Comparison of ENCODE assay signal across 8 cellular contexts in genomic region chr13:20118268-20119140, GRCh38.
DNase-seq lines count a peak whose midpoint lies in the region; ATAC-seq and TF ChIP-seq lines count a peak whose summit lies in the region.

No MANE protein-coding gene starts in this region.

- peaks cover 13% of the 10 kb centered on the region for H3K27me3 Mint-ChIP-seq in memory B cell
- peaks cover 6% of the 10 kb centered on the region for H3K27me3 Mint-ChIP-seq in stimulated activated naive CD8-positive, alpha-beta T cell treated with anti-CD3 and anti-CD28 coated beads, Interleukin-15, amount 100 ng/mL, for 72 hours

- H3K9ac ChIP-seq in duodenal mucosa (ENCODE audit: low read depth in 1 of 2, low read length in 2 of 2) = peak overlapping the region; percentile 46 to 77

- H3K27ac ChIP-seq in duodenal mucosa (ENCODE audit: low read depth, low read length) = peak overlapping the region; percentile 87

- H3K36me3 ChIP-seq in duodenal mucosa (ENCODE audit: control insufficient read depth in 1 of 2, insufficient read depth in 2 of 2, low read length in 2 of 2) = no peaks in the 10 kb centered on the region

- peak overlapping the region; percentile 38 for H3K27ac Mint-ChIP-seq in memory B cell
- H3K27ac Mint-ChIP-seq in stimulated activated naive CD8-positive, alpha-beta T cell treated with anti-CD3 and anti-CD28 coated beads, Interleukin-15, amount 100 ng/mL, for 72 hours = peak overlapping the region; percentile 94 to 95

- H3K4me3 Mint-ChIP-seq in memory B cell = peak overlapping the region; percentile 91
- peak overlapping the region; percentile 92 to 96 for H3K4me3 Mint-ChIP-seq in stimulated activated naive CD8-positive, alpha-beta T cell treated with anti-CD3 and anti-CD28 coated beads, Interleukin-15, amount 100 ng/mL, for 72 hours

- no peaks in the 10 kb centered on the region for H3K36me3 Mint-ChIP-seq in memory B cell

- peak; percentile 39 for DNase-seq in activated CD4-positive, CD25-positive, alpha-beta regulatory T cell treated with anti-CD3 and anti-CD28 coated beads, Interleukin-2, amount 50 U/mL, for 72 hours
- DNase-seq in memory B cell (ENCODE audit: low spot score in 2 of 2) = no peak
- peak; percentile 27 to 32 for DNase-seq in stimulated activated naive CD8-positive, alpha-beta T cell treated with anti-CD3 and anti-CD28 coated beads, Interleukin-15, amount 100 ng/mL, for 72 hours
- no peak for DNase-seq in NOMO-1 treated with DMSO at 0.1 percent for 48 hours (lab: John Stamatoyannopoulos, UW; ENCODE audit: unreplicated experiment)
- DNase-seq in NK-92 treated with Interleukin-12 subunit alpha and Interleukin-12 subunit beta, amount 100 ng/mL, for 24 hours (lab: John Stamatoyannopoulos, UW) = no peak

- no peaks in the 10 kb centered on the region for H3K9me3 Mint-ChIP-seq in memory B cell
- no peaks in the 10 kb centered on the region for H3K9me3 Mint-ChIP-seq in stimulated activated naive CD8-positive, alpha-beta T cell treated with anti-CD3 and anti-CD28 coated beads, Interleukin-15, amount 100 ng/mL, for 72 hours

- no peaks in the 10 kb centered on the region for H3K27me3 ChIP-seq in duodenal mucosa (ENCODE audit: control insufficient read depth in 1 of 2, insufficient read depth in 2 of 2, low read length in 2 of 2)

- TF ChIP-seq CTCF in GM12872 (IDR thresholded peaks at IDR 0.05; ENCODE audit: insufficient read depth, low read depth, low read length) = 0 out of 3 replicates have a peak, but pooled peaks have one; percentile 19

- ATAC-seq in HG03045 (IDR thresholded peaks at IDR 0.05; ENCODE audit: unreplicated experiment) = peak; percentile 1
- ATAC-seq in memory B cell (ENCODE audit: low read depth) = peak; percentile 6
- ATAC-seq in stimulated activated naive CD8-positive, alpha-beta T cell treated with anti-CD3 and anti-CD28 coated beads, Interleukin-15, amount 100 ng/mL, for 72 hours = peak; percentile 64

- peaks cover 13% of the 10 kb centered on the region for H3K4me1 Mint-ChIP-seq in memory B cell
- peaks cover 22% of the 10 kb centered on the region for H3K4me1 Mint-ChIP-seq in stimulated activated naive CD8-positive, alpha-beta T cell treated with anti-CD3 and anti-CD28 coated beads, Interleukin-15, amount 100 ng/mL, for 72 hours

- H3K4me3 ChIP-seq in duodenal mucosa (ENCODE audit: low read depth in 1 of 2, low read length in 2 of 2) = peak overlapping the region; percentile 78

- H3K9me3 ChIP-seq in duodenal mucosa (ENCODE audit: control insufficient read depth in 1 of 2, low read length in 2 of 2) = no peaks in the 10 kb centered on the region

- H3K4me1 ChIP-seq in duodenal mucosa (ENCODE audit: control insufficient read depth in 1 of 2, insufficient read depth in 2 of 2, low read length in 2 of 2) = peaks cover 10% of the 10 kb centered on the region in 2 donors

Comparison
In these comparisons a context has a peak if more than half of its experiments do, and no peak if none do; other contexts are left out.
1. ATAC-seq: peak in every context shown above with its lines; median percentile 64 in stimulated activated naive CD8-positive, alpha-beta T cell treated with anti-CD3 and anti-CD28 coated beads, Interleukin-15, amount 100 ng/mL, for 72 hours; 6 in memory B cell; 1 in HG03045.
2. DNase-seq: peak in activated CD4-positive, CD25-positive, alpha-beta regulatory T cell treated with anti-CD3 and anti-CD28 coated beads, Interleukin-2, amount 50 U/mL, for 72 hours (single experiment) and stimulated activated naive CD8-positive, alpha-beta T cell treated with anti-CD3 and anti-CD28 coated beads, Interleukin-15, amount 100 ng/mL, for 72 hours (2 of 2); none in memory B cell (0 of 2), NOMO-1 treated with DMSO at 0.1 percent for 48 hours (single experiment) and NK-92 treated with Interleukin-12 subunit alpha and Interleukin-12 subunit beta, amount 100 ng/mL, for 24 hours (single experiment).